8 cellular contexts compared by ENCODE assay signal in the genomic region with DNA sequence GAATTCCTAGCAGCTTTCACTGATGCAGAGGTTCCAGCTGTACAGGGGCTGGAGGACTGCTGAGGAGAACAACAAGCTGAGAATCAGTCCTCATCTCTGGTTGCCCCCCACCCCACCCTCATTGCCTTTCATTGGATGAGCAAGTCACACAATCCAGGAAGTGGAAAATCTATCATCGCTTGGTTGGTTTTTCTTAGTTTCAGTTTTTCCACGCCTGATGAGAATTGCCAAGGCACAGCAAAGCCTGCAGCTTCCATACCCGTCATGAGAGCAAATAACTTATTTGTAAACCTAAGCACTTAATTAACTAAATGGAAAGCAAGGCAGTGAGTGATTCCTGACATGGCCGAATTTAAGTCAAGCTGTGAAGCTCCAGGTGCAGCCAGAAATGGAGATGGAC. TPM values are rescaled to one million over a fixed set of nuclear protein-coding genes. Genes with fewer than 3 reads are reported as not detected.
DNase-seq lines count a peak whose midpoint lies in the region; ATAC-seq and TF ChIP-seq lines count a peak whose summit lies in the region.

No MANE protein-coding gene starts in this region.

- H3K36me3 ChIP-seq in GM23338 (ENCODE audit: insufficient read depth), result no peaks in the 10 kb centered on the region

- H3K79me2 ChIP-seq in GM23338 (replicated peaks; ENCODE audit: insufficient read depth), result no peaks in the 10 kb centered on the region

- TF ChIP-seq CTCF in GM23338 (conservative IDR thresholded peaks at IDR 0.05; ENCODE audit: low read depth in 2 of 2) (no peak), fibroblast of villous mesenchyme (IDR thresholded peaks at IDR 0.05; ENCODE audit: insufficient read depth, low read depth, low read length) (no peak)

- peaks cover 5% of the 10 kb centered on the region; the same call in 2 of the 3 replicates for H3K4me1 Mint-ChIP-seq in GM23338

- no peak overlapping the region for H3K4me3 Mint-ChIP-seq in GM23338

- no peaks in the 10 kb centered on the region for H3K27me3 ChIP-seq in GM23338 (ENCODE audit: insufficient read depth)

- no peaks in the 10 kb centered on the region for H3F3A ChIP-seq in GM23338 (replicated peaks; ENCODE audit: low read depth)

- no peaks in the 10 kb centered on the region for H3K27me3 Mint-ChIP-seq in GM23338 (ENCODE audit: insufficient read depth, low read depth, poor library complexity)

- H3K27ac Mint-ChIP-seq in GM23338, result no peak overlapping the region

- H3K27ac ChIP-seq in GM23338 (ENCODE audit: low read depth), result no peak overlapping the region

- ATAC-seq in GM23338 (no peak), HG03521 (IDR thresholded peaks at IDR 0.05; ENCODE audit: unreplicated experiment) (no peak), GM19452 (IDR thresholded peaks at IDR 0.05; ENCODE audit: unreplicated experiment) (no peak), SK-N-SH treated with all-trans-retinoic acid at 6 μM for 48 hours (no peak)

- no peaks in the 10 kb centered on the region for H3K4me1 ChIP-seq in GM23338 (ENCODE audit: insufficient read depth)

- no peaks in the 10 kb centered on the region for H3K9me2 ChIP-seq in GM23338 (ENCODE audit: insufficient read depth)

- peaks cover 2% of the 10 kb centered on the region; the same call in 1 of the 3 replicates for H3K36me3 Mint-ChIP-seq in GM23338 (ENCODE audit: low read depth)

- no peak for DNase-seq in GM23338 (ENCODE audit: low spot score)
- peak; percentile 19 to 23 for DNase-seq in activated CD4-positive, alpha-beta T cell treated with anti-CD3 and anti-CD28 coated beads, Interleukin-2, amount 50 U/mL, for 48 hours
- DNase-seq in fibroblast of villous mesenchyme (ENCODE audit: low read depth), result peak; percentile 72
- DNase-seq in stimulated activated CD8-positive, alpha-beta memory T cell treated with anti-CD3 and anti-CD28 coated beads, Interleukin-15, amount 100 ng/mL, for 48 hours (ENCODE audit: low read depth in 2 of 2), result peak; percentile 7 to 10
- no peak for DNase-seq in DMS 273 (lab: John Stamatoyannopoulos, UW; ENCODE audit: unreplicated experiment)

- H3K4me2 ChIP-seq in GM23338, result no peak overlapping the region

- H4K20me1 ChIP-seq in GM23338 (replicated peaks; ENCODE audit: insufficient read depth), result no peaks in the 10 kb centered on the region

- no peak overlapping the region for H3K4me3 ChIP-seq in GM23338
- peak overlapping the region; percentile 51 for H3K4me3 ChIP-seq in fibroblast of villous mesenchyme (ENCODE audit: low read depth, low read length)

- peaks cover 6% of the 10 kb centered on the region; the same call in 1 of the 3 replicates for H3K9me3 Mint-ChIP-seq in GM23338

- peak overlapping the region; percentile 52; the same call in 1 of the 2 replicates for H2AFZ ChIP-seq in GM23338

TF ChIP-seq in GM23338, 12 proteins besides CTCF, POLR2A, EP300 and RAD21 (continues in another document):
- no peak for TF ChIP-seq REST (IDR thresholded peaks at IDR 0.05; ENCODE audit: unreplicated experiment)
- no peak for TF ChIP-seq JUNB (IDR thresholded peaks at IDR 0.05; ENCODE audit: unreplicated experiment)
- TF ChIP-seq EZH2 (IDR thresholded peaks at IDR 0.05; ENCODE audit: low read depth, unreplicated experiment), result no peak

TF ChIP-seq in SK-N-SH treated with all-trans-retinoic acid at 6 μM for 48 hours, 23 proteins besides CTCF, POLR2A, EP300 and RAD21:
- TF ChIP-seq TCF4 (CRISPR knock-in tag; IDR thresholded peaks at IDR 0.05; ENCODE audit: borderline replicate concordance) (no peak), ZC3H10 (CRISPR knock-in tag; IDR thresholded peaks at IDR 0.05) (no peak), ZFP3 (CRISPR knock-in tag; IDR thresholded peaks at IDR 0.05) (no peak), ARNTL (CRISPR knock-in tag; IDR thresholded peaks at IDR 0.05; ENCODE audit: borderline replicate concordance, low read depth) (no peak), ZNF565 (CRISPR knock-in tag; conservative IDR thresholded peaks at IDR 0.05; ENCODE audit: low read depth) (no peak), GLIS3 (CRISPR knock-in tag; IDR thresholded peaks at IDR 0.05) (no peak), CSDC2 (CRISPR knock-in tag; IDR thresholded peaks at IDR 0.05) (no peak), BACH2 (CRISPR knock-in tag; IDR thresholded peaks at IDR 0.05; ENCODE audit: borderline replicate concordance) (no peak), RARB (CRISPR knock-in tag; IDR thresholded peaks at IDR 0.05) (no peak), TOX (CRISPR knock-in tag; IDR thresholded peaks at IDR 0.05; ENCODE audit: borderline replicate concordance) (no peak)
- TF ChIP-seq, protein P1, sequence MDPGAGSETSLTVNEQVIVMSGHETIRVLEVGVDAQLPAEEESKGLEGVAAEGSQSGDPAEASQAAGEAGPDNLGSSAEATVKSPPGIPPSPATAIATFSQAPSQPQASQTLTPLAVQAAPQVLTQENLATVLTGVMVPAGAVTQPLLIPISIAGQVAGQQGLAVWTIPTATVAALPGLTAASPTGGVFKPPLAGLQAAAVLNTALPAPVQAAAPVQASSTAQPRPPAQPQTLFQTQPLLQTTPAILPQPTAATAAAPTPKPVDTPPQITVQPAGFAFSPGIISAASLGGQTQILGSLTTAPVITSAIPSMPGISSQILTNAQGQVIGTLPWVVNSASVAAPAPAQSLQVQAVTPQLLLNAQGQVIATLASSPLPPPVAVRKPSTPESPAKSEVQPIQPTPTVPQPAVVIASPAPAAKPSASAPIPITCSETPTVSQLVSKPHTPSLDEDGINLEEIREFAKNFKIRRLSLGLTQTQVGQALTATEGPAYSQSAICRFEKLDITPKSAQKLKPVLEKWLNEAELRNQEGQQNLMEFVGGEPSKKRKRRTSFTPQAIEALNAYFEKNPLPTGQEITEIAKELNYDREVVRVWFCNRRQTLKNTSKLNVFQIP (CRISPR knock-in tag; IDR thresholded peaks at IDR 0.05; ENCODE audit: borderline replicate concordance, low read depth), result no peak
- TF ChIP-seq, protein P2, sequence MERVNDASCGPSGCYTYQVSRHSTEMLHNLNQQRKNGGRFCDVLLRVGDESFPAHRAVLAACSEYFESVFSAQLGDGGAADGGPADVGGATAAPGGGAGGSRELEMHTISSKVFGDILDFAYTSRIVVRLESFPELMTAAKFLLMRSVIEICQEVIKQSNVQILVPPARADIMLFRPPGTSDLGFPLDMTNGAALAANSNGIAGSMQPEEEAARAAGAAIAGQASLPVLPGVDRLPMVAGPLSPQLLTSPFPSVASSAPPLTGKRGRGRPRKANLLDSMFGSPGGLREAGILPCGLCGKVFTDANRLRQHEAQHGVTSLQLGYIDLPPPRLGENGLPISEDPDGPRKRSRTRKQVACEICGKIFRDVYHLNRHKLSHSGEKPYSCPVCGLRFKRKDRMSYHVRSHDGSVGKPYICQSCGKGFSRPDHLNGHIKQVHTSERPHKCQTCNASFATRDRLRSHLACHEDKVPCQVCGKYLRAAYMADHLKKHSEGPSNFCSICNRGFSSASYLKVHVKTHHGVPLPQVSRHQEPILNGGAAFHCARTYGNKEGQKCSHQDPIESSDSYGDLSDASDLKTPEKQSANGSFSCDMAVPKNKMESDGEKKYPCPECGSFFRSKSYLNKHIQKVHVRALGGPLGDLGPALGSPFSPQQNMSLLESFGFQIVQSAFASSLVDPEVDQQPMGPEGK (CRISPR knock-in tag; IDR thresholded peaks at IDR 0.05; ENCODE audit: borderline replicate concordance), result no peak
- TF ChIP-seq, protein P3, sequence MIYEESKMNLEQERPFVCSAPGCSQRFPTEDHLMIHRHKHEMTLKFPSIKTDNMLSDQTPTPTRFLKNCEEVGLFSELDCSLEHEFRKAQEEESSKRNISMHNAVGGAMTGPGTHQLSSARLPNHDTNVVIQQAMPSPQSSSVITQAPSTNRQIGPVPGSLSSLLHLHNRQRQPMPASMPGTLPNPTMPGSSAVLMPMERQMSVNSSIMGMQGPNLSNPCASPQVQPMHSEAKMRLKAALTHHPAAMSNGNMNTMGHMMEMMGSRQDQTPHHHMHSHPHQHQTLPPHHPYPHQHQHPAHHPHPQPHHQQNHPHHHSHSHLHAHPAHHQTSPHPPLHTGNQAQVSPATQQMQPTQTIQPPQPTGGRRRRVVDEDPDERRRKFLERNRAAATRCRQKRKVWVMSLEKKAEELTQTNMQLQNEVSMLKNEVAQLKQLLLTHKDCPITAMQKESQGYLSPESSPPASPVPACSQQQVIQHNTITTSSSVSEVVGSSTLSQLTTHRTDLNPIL (CRISPR knock-in tag; IDR thresholded peaks at IDR 0.05; ENCODE audit: low read depth), result no peak

RNA-seq across cellular contexts. Expression of gene LIPC, which starts 21.4 kb away (rescaled TPM):
- not detected in 2 replicates for total RNA-seq in GM23338 (2014; rRNA removed; shearing (Covaris generic))
- not detected in 2 replicates for polyA plus RNA-seq in GM23338 (2016; fragmentation: Nextera tagmentation; extraction: Ambion mirVana)
- 0.86 and 0.97 TPM in 2 replicates for total RNA-seq in fibroblast of villous mesenchyme

Comparison
In these comparisons a context has a peak if more than half of its experiments do, and no peak if none do; other contexts are left out.
1. DNase-seq: peak in activated CD4-positive, alpha-beta T cell treated with anti-CD3 and anti-CD28 coated beads, Interleukin-2, amount 50 U/mL, for 48 hours (2 of 2), fibroblast of villous mesenchyme (single experiment) and stimulated activated CD8-positive, alpha-beta memory T cell treated with anti-CD3 and anti-CD28 coated beads, Interleukin-15, amount 100 ng/mL, for 48 hours (2 of 2); none in GM23338 (single experiment) and DMS 273 (single experiment).